ENCODE assay signal across 17 cellular contexts in the genomic region with DNA sequence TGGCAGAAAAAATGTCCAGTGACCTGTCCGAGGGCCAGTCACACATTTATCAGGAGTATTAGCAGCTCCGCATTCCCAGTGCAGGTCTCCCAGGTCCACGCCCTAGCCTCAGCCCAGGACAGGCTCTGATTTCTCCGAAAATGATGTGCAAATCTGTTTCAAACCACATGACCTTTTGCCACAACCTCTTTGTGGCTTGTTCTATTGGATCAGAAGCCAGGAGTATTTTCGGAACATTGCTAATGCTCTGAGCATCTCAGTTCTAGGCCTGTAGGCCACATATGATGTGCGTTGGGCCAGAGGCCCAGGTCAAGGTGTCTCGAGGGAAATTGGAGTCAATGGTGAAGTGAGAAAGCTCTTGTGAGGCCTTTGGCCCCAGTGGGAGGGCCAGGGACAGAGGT. TPM values are rescaled to one million over a fixed set of nuclear protein-coding genes. Genes with fewer than 3 reads are reported as not detected.
DNase-seq lines count a peak whose midpoint lies in the region; ATAC-seq, FAIRE-seq and TF ChIP-seq lines count a peak whose summit lies in the region.
"Had no signal": no experiment of that assay in that cellular context is flagged by ENCODE, and none has a peak within 500 bp of the region (broad histone marks: within the 10 kb centered on the region; RNA-seq: fewer than 3 reads in every experiment).

No MANE protein-coding gene starts in this region.

- no peaks in the 10 kb centered on the region for H3K36me3 Mint-ChIP-seq in nephron (ENCODE audit: low read depth)
- H3K36me3 Mint-ChIP-seq: activated CD8-positive, alpha-beta memory T cell treated with anti-CD3 and anti-CD28 coated beads, Interleukin-2, amount 10 ng/mL, durations not matched to agents 7 days and 5 days; activated naive CD8-positive, alpha-beta T cell had no signal

- H3K9me3 ChIP-seq in heart left ventricle, result peaks cover 0 to 7% (median 0%) of the 10 kb centered on the region in 12 donors
- no peaks in the 10 kb centered on the region for H3K9me3 ChIP-seq in tibial artery

- intact Hi-C loops in heart left ventricle (cut with DNase I), result no loop called here
- intact Hi-C loops in tibial artery (cut with DNase I; ENCODE audit: low total_unique reads), result no loop called here

- DNase-seq in H7, result peak; percentile 19
- DNase-seq in heart left ventricle, result peak in 1 of 5 donors; percentile 44
- no peak for DNase-seq in tibial artery
- no peak for DNase-seq in NCI-H446 (lab: John Stamatoyannopoulos, UW)
- DNase-seq in HTR-8/SVneo (ENCODE audit: insufficient read length, low spot score), result no peak
- no peak for DNase-seq in OCI-M2 (lab: John Stamatoyannopoulos, UW; ENCODE audit: unreplicated experiment)
- DNase-seq: activated CD8-positive, alpha-beta memory T cell treated with anti-CD3 and anti-CD28 coated beads, Interleukin-2, amount 10 ng/mL, durations not matched to agents 7 days and 5 days; KG1; nucleus accumbens; stimulated activated CD4-positive, alpha-beta T cell treated with anti-CD3 and anti-CD28 coated beads, Interleukin-2, amount 100 ng/mL, for 48 hours had no signal

- H3K27ac ChIP-seq in heart left ventricle (peak overlapping the region in 6 of 12 donors; percentile 15 to 74 (median 56)), tibial artery (peak overlapping the region; percentile 47 to 55)
- H3K27ac ChIP-seq: RWPE1 had no signal

- no peaks in the 10 kb centered on the region for H3K36me3 ChIP-seq in H7 (replicated peaks; ENCODE audit: control insufficient read depth, insufficient read depth, low read length)
- H3K36me3 ChIP-seq in heart left ventricle, result no peaks in the 10 kb centered on the region
- no peaks in the 10 kb centered on the region for H3K36me3 ChIP-seq in tibial artery

- H3K27ac Mint-ChIP-seq in nephron, result peak overlapping the region in 2 of 3 experiments; percentile 9 to 67
- H3K27ac Mint-ChIP-seq: activated CD8-positive, alpha-beta memory T cell treated with anti-CD3 and anti-CD28 coated beads, Interleukin-2, amount 10 ng/mL, durations not matched to agents 7 days and 5 days; activated naive CD8-positive, alpha-beta T cell had no signal

- no peak for TF ChIP-seq POLR2A in heart left ventricle (IDR thresholded peaks at IDR 0.05)

- no peaks in the 10 kb centered on the region; the same call in 1 of the 2 replicates for H3K27me3 ChIP-seq in H7 (ENCODE audit: control insufficient read depth, insufficient read depth, low read length)
- no peaks in the 10 kb centered on the region for H3K27me3 ChIP-seq in heart left ventricle
- no peaks in the 10 kb centered on the region for H3K27me3 ChIP-seq in tibial artery

- FAIRE-seq in HTR-8/SVneo (lab: Jason Lieb, UNC), result no peak
- FAIRE-seq: frontal cortex, small intestine had no signal

- TF ChIP-seq CTCF in heart left ventricle (IDR thresholded peaks at IDR 0.05) (no peak), nephron (IDR thresholded peaks at IDR 0.05; ENCODE audit: unreplicated experiment in 3 of 3) (no peak), tibial artery (IDR thresholded peaks at IDR 0.05) (no peak)

- peaks cover 3% of the 10 kb centered on the region for H3K27me3 Mint-ChIP-seq in nephron (ENCODE audit: low read depth)

- WGBS in heart left ventricle, 4 donors, result 65 to 78% (median 70%) methylated on average over 7 of the region's 7 CpGs

- H3K9me3 Mint-ChIP-seq in nephron, result no peaks in the 10 kb centered on the region

- H3K4me1 ChIP-seq in heart left ventricle (peaks cover 0 to 29% (median 9%) of the 10 kb centered on the region in 12 donors), tibial artery (peaks cover 0 to 20% (median 16%) of the 10 kb centered on the region in 4 donors)

- no peak overlapping the region for H3K4me3 Mint-ChIP-seq in nephron
- H3K4me3 Mint-ChIP-seq: activated CD8-positive, alpha-beta memory T cell treated with anti-CD3 and anti-CD28 coated beads, Interleukin-2, amount 10 ng/mL, durations not matched to agents 7 days and 5 days; activated naive CD8-positive, alpha-beta T cell; brain had no signal

- H3K4me3 ChIP-seq in H7 (ENCODE audit: insufficient read depth, low read depth, low read length), result no peak overlapping the region
- H3K4me3 ChIP-seq in heart left ventricle, result no peak overlapping the region
- no peak overlapping the region for H3K4me3 ChIP-seq in tibial artery

- peaks cover 51% of the 10 kb centered on the region for H3K4me1 Mint-ChIP-seq in nephron
- H3K4me1 Mint-ChIP-seq: activated CD8-positive, alpha-beta memory T cell treated with anti-CD3 and anti-CD28 coated beads, Interleukin-2, amount 10 ng/mL, durations not matched to agents 7 days and 5 days had no signal

- peak; percentile 51 to 84 (median 75) for ATAC-seq in heart left ventricle
- no peak for ATAC-seq in HG03108 (IDR thresholded peaks at IDR 0.05; ENCODE audit: unreplicated experiment)
- ATAC-seq: activated CD8-positive, alpha-beta memory T cell treated with anti-CD3 and anti-CD28 coated beads, Interleukin-2, amount 10 ng/mL, durations not matched to agents 7 days and 5 days had no signal

RNA-seq across cellular contexts. Expression of gene SNX5, which starts 40.4 kb away (rescaled TPM):
- total RNA-seq in H7 (2014; rRNA removed; shearing (Covaris generic)), result 134 and 163 TPM in 2 replicates
- total RNA-seq in heart left ventricle, result 10 to 100 TPM; 36.6 to 75.0 (median 45.9) TPM
- 10 to 100 TPM; 32.8 to 43.4 TPM for polyA plus RNA-seq in heart left ventricle

RNA-seq across cellular contexts. Expression of gene MGME1, which starts 40.6 kb away (rescaled TPM):
- total RNA-seq in H7 (2014; rRNA removed; shearing (Covaris generic)), result 35.5 and 42.1 TPM in 2 replicates
- 10 to 100 TPM in 6 of 9 donors, 1 to 10 TPM in 3; 8.6 to 22.0 (median 11.8) TPM for total RNA-seq in heart left ventricle
- 1 to 10 TPM; 7.7 to 8.9 TPM for polyA plus RNA-seq in heart left ventricle
